19 cellular contexts compared by ENCODE assay signal in the genomic region with DNA sequence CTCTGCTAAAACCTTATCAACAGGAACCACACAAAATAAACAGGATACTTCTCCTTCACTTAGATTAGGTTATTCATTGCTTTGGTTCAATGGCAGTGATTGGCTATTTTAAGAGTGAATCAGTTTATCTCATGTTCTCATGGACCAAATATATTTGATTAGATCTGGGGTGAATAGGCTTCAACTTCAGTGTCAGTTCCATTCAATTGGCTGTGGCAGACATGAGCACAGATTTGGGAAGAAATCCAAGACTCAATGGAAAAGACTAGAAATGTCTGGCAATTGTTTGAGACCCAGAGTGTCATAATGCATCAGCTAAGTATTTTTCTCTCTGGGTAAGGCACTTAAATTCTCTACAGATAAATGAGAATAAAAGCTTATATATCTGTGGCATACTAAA. TPM values are rescaled to one million over a fixed set of nuclear protein-coding genes. Genes with fewer than 3 reads are reported as not detected.
DNase-seq lines count a peak whose midpoint lies in the region; ATAC-seq, FAIRE-seq and TF ChIP-seq lines count a peak whose summit lies in the region.
"Had no signal": no experiment of that assay in that cellular context is flagged by ENCODE, and none has a peak within 500 bp of the region (broad histone marks: within the 10 kb centered on the region; RNA-seq: fewer than 3 reads in every experiment).

No MANE protein-coding gene starts in this region.

- H3K4ac ChIP-seq in mesenchymal stem cell (ENCODE audit: low read depth in 1 of 2, low read length in 2 of 2) = no peak overlapping the region

- H4K8ac ChIP-seq in mesenchymal stem cell (ENCODE audit: low read length) = no peak overlapping the region

- H3K4me3 ChIP-seq in SK-N-SH (ENCODE audit: low read depth in 2 of 2, low read length in 1 of 2) = no peak overlapping the region
- H3K4me3 ChIP-seq in endothelial cell of umbilical vein (replicated peaks in 1 of 3; ENCODE audit: insufficient read depth in 1 of 3, low read depth in 1 of 3, low read length in 3 of 3) = no peak overlapping the region
- H3K4me3 ChIP-seq in mesenchymal stem cell (ENCODE audit: insufficient read depth in 1 of 2, low read depth in 1 of 2, low read length in 2 of 2) = no peak overlapping the region
- H3K4me3 ChIP-seq: BLaER1 had no signal

- DNase-seq in SK-N-SH = no peak
- peak; percentile 1 for DNase-seq in astrocyte of the hippocampus (ENCODE audit: low read depth, low spot score)
- peak; percentile 92 for DNase-seq in endothelial cell of umbilical vein (ENCODE audit: low read depth, low spot score)
- DNase-seq in mesenchymal stem cell = peak; percentile 10
- DNase-seq in left colon = no peak
- no peak for DNase-seq in OCI-M2 (lab: John Stamatoyannopoulos, UW; ENCODE audit: unreplicated experiment)
- DNase-seq: 8988T; CD4-positive, alpha-beta memory T cell; DMS153; DMS79; GF-D8; H9 had no signal

- H4K91ac ChIP-seq in mesenchymal stem cell (ENCODE audit: low read length) = no peak overlapping the region

- no peak overlapping the region for H2AK5ac ChIP-seq in mesenchymal stem cell (ENCODE audit: low read length, severe bottlenecking)

- H3K9ac ChIP-seq in SK-N-SH (no peak overlapping the region), endothelial cell of umbilical vein (replicated peaks; ENCODE audit: extremely low read depth, insufficient read depth, low read length) (no peak overlapping the region), mesenchymal stem cell (ENCODE audit: low read length) (no peak overlapping the region)
- H3K9ac ChIP-seq: BLaER1 had no signal

- H3K79me2 ChIP-seq in SK-N-SH (ENCODE audit: insufficient read depth) (no peaks in the 10 kb centered on the region), endothelial cell of umbilical vein (ENCODE audit: control insufficient read depth, insufficient read depth, low read length) (no peaks in the 10 kb centered on the region)

- no peaks in the 10 kb centered on the region for H3K27me3 ChIP-seq in SK-N-SH (ENCODE audit: insufficient read depth)
- H3K27me3 ChIP-seq in endothelial cell of umbilical vein (ENCODE audit: control insufficient read depth in 2 of 2, insufficient read depth in 2 of 2, low read length in 2 of 2) = no peaks in the 10 kb centered on the region
- no peaks in the 10 kb centered on the region for H3K27me3 ChIP-seq in mesenchymal stem cell (ENCODE audit: control insufficient read depth in 1 of 2, insufficient read depth in 1 of 2, low read length in 2 of 2)
- H3K27me3 ChIP-seq: BLaER1 had no signal

- H2AFZ ChIP-seq in SK-N-SH (ENCODE audit: low read depth) = no peak overlapping the region
- no peak overlapping the region for H2AFZ ChIP-seq in endothelial cell of umbilical vein (ENCODE audit: low read depth, low read length)
- H2AFZ ChIP-seq in mesenchymal stem cell (ENCODE audit: low read depth, low read length) = no peak overlapping the region

- H3K9me3 ChIP-seq in SK-N-SH = no peaks in the 10 kb centered on the region
- H3K9me3 ChIP-seq in endothelial cell of umbilical vein (replicated peaks; ENCODE audit: control insufficient read depth, insufficient read depth, low read length) = no peaks in the 10 kb centered on the region
- H3K9me3 ChIP-seq in mesenchymal stem cell (ENCODE audit: control insufficient read depth, low read length) = no peaks in the 10 kb centered on the region
- H3K9me3 ChIP-seq: BLaER1 had no signal

- no peak overlapping the region for H2BK5ac ChIP-seq in mesenchymal stem cell (ENCODE audit: low read depth, low read length, poor library complexity, severe bottlenecking)

- TF ChIP-seq POLR2A in endothelial cell of umbilical vein (IDR thresholded peaks at IDR 0.05; ENCODE audit: low read depth, low read length) = no peak

- no peak overlapping the region for H2BK12ac ChIP-seq in mesenchymal stem cell (ENCODE audit: low read length in 2 of 2)

- no peak for ATAC-seq in SK-N-SH treated with all-trans-retinoic acid at 6 μM for 48 hours
- no peak for ATAC-seq in left colon
- no peak for ATAC-seq in GM21360 (IDR thresholded peaks at IDR 0.05; ENCODE audit: unreplicated experiment)

- H3K23ac ChIP-seq in mesenchymal stem cell (ENCODE audit: low read length in 2 of 2) = no peak overlapping the region

- no peaks in the 10 kb centered on the region for H3K9me2 ChIP-seq in SK-N-SH

- H3K36me3 ChIP-seq in SK-N-SH (replicated peaks in 1 of 2; ENCODE audit: control insufficient read depth in 1 of 2, insufficient read depth in 2 of 2, low read length in 1 of 2) = no peaks in the 10 kb centered on the region
- H3K36me3 ChIP-seq in endothelial cell of umbilical vein (ENCODE audit: control insufficient read depth in 2 of 2, extremely low read depth in 1 of 2, insufficient read depth in 2 of 2, low read length in 2 of 2) = no peaks in the 10 kb centered on the region
- H3K36me3 ChIP-seq in mesenchymal stem cell (ENCODE audit: control insufficient read depth in 1 of 2, insufficient read depth in 2 of 2, low read depth in 1 of 2, low read length in 2 of 2) = no peaks in the 10 kb centered on the region
- H3K36me3 ChIP-seq: BLaER1 had no signal

- intact Hi-C loops in endothelial cell of umbilical vein (cut with micrococcal nuclease) (no loop called here), left colon (cut with DNase I, micrococcal nuclease) (no loop called here)

- TF ChIP-seq CTCF in SK-N-SH (IDR thresholded peaks at IDR 0.05) (no peak), endothelial cell of umbilical vein (IDR thresholded peaks at IDR 0.05; ENCODE audit: extremely low read depth in 1 of 2, insufficient read depth in 1 of 2, low read depth in 1 of 2, low read length in 2 of 2) (no peak)

- dilution Hi-C loops in endothelial cell of umbilical vein (cut with MboI; ENCODE audit: extremely low pct_ligation_motif_present, low sequenced_read_pairs) = no loop called here

- no peak overlapping the region for H3K14ac ChIP-seq in mesenchymal stem cell (ENCODE audit: low read length in 2 of 2)

- H3K4me1 ChIP-seq in SK-N-SH (ENCODE audit: control insufficient read depth in 1 of 2, insufficient read depth in 2 of 2, low read depth in 1 of 2, low read length in 1 of 2) (no peaks in the 10 kb centered on the region), endothelial cell of umbilical vein (ENCODE audit: control insufficient read depth, extremely low read depth, insufficient read depth, low read length) (peaks cover 4% of the 10 kb centered on the region), mesenchymal stem cell (ENCODE audit: control insufficient read depth, insufficient read depth, low read depth, low read length) (no peaks in the 10 kb centered on the region)
- H3K4me1 ChIP-seq: BLaER1 had no signal

- no peak for TF ChIP-seq RAD21 in SK-N-SH (IDR thresholded peaks at IDR 0.05; ENCODE audit: low read length)

- TF ChIP-seq EP300 in SK-N-SH (IDR thresholded peaks at IDR 0.05; ENCODE audit: borderline replicate concordance in 1 of 2, low read depth in 1 of 2, low read length in 1 of 2) = no peak

- H3K9me1 ChIP-seq in endothelial cell of umbilical vein (replicated peaks; ENCODE audit: control insufficient read depth, extremely low read depth, insufficient read depth, low read length) = no peaks in the 10 kb centered on the region

- no TSS peak for BruUV-seq in endothelial cell of umbilical vein (replicated peaks; lab: Mats Ljungman, UMichigan)

- no peaks in the 10 kb centered on the region for H3K79me1 ChIP-seq in mesenchymal stem cell (replicated peaks; ENCODE audit: low read length, poor library complexity, severe bottlenecking)

- H2BK15ac ChIP-seq in mesenchymal stem cell (ENCODE audit: low read depth, poor library complexity, severe bottlenecking) = no peak overlapping the region

- POLR2A ChIA-PET in SK-N-SH (lab: Yijun Ruan, JAX) (no interaction called here), endothelial cell of umbilical vein (lab: Charles Lee) (no interaction called here)

- no peaks in the 10 kb centered on the region for H4K20me1 ChIP-seq in SK-N-SH (ENCODE audit: insufficient read depth)
- no peaks in the 10 kb centered on the region for H4K20me1 ChIP-seq in endothelial cell of umbilical vein (replicated peaks; ENCODE audit: control insufficient read depth, extremely low read depth, insufficient read depth, low read length)
- H4K20me1 ChIP-seq: BLaER1 had no signal

- no peak for FAIRE-seq in endothelial cell of umbilical vein (lab: Jason Lieb, UNC)
- FAIRE-seq: H1 had no signal

- H3K4me2 ChIP-seq in SK-N-SH = no peak overlapping the region
- no peak overlapping the region for H3K4me2 ChIP-seq in endothelial cell of umbilical vein (ENCODE audit: insufficient read depth, low read length)
- no peak overlapping the region for H3K4me2 ChIP-seq in mesenchymal stem cell (ENCODE audit: low read length, poor library complexity, severe bottlenecking)
- H3K4me2 ChIP-seq: BLaER1 had no signal

- H2BK120ac ChIP-seq in mesenchymal stem cell (ENCODE audit: low read depth, low read length) = no peak overlapping the region

- no peak overlapping the region for H3K27ac ChIP-seq in SK-N-SH (ENCODE audit: low read depth in 2 of 2, low read length in 1 of 2)
- peak overlapping the region; percentile 7 for H3K27ac ChIP-seq in endothelial cell of umbilical vein (ENCODE audit: insufficient read depth, low read depth, low read length)
- H3K27ac ChIP-seq in mesenchymal stem cell (ENCODE audit: low read length, poor library complexity, severe bottlenecking) = no peak overlapping the region
- H3K27ac ChIP-seq: BLaER1, HL-60 had no signal

- CTCF ChIA-PET in SK-N-SH (lab: Yijun Ruan, JAX) = interaction anchor here (0.8 kb wide), 1 partner anchor 1485 kb away, joined by 3 read pairs; no protein-coding TSS in a partner anchor
- CTCF ChIA-PET in endothelial cell of umbilical vein (lab: Charles Lee) = interaction anchor here (1.1 to 1.5 kb wide), 2 partner anchors 11 to 123 kb away, joined by 3 read pairs; no protein-coding TSS in a partner anchor

- H3F3A ChIP-seq in SK-N-SH (replicated peaks; ENCODE audit: insufficient read depth) = no peaks in the 10 kb centered on the region

- no peak overlapping the region for H3K18ac ChIP-seq in mesenchymal stem cell (ENCODE audit: low read depth in 1 of 2, low read length in 2 of 2)

TF ChIP-seq in SK-N-SH treated with all-trans-retinoic acid at 6 μM for 48 hours, 23 proteins besides CTCF, POLR2A, EP300 and RAD21 (continues in another document):
- TF ChIP-seq GLIS3 (CRISPR knock-in tag; IDR thresholded peaks at IDR 0.05) = no peak

RNA-seq across cellular contexts. Expression of gene CDH18, which starts 37.1 kb away (rescaled TPM):
- polyA plus RNA-seq in SK-N-SH (2012; rRNA removed) (6.0 and 8.9 TPM in 2 replicates), endothelial cell of umbilical vein (0.05 and 0.06 TPM in 2 replicates)
- polyA plus RNA-seq in SK-N-SH (2012; cell fraction: cytosol; rRNA removed) = 7.7 and 7.9 TPM in 2 replicates
- polyA plus RNA-seq in SK-N-SH (2012; cell fraction: nucleus; rRNA removed) = 5.2 and 7.8 TPM in 2 replicates
- total RNA-seq in endothelial cell of umbilical vein (not detected in 2 replicates), left colon (not detected)
- 0.07 and 0.10 TPM in 2 replicates for polyA plus RNA-seq in endothelial cell of umbilical vein (2011; cell fraction: cytosol; rRNA removed)
- 0.15 and 0.29 TPM in 2 replicates for polyA plus RNA-seq in endothelial cell of umbilical vein (2011; cell fraction: nucleus; rRNA removed)
- polyA plus RNA-seq in endothelial cell of umbilical vein (2012) = not detected in 2 replicates
- 1.3 and 1.4 TPM in 2 replicates for polyA minus RNA-seq in endothelial cell of umbilical vein
- polyA minus RNA-seq in endothelial cell of umbilical vein (2011; cell fraction: cytosol; rRNA and poly(A)+ RNA removed) = not detected
- polyA minus RNA-seq in endothelial cell of umbilical vein (2011; cell fraction: nucleus; rRNA and poly(A)+ RNA removed) = 0.19 and 0.48 TPM in 2 replicates
- 0.28 TPM for polyA plus RNA-seq in mesenchymal stem cell (2013, experiment 1 of 2)
- polyA plus RNA-seq in mesenchymal stem cell (2013, experiment 2 of 2) = 0.27 TPM
- total RNA-seq: A673; CD4-positive, alpha-beta memory T cell; H9 had no signal
- polyA plus RNA-seq: CD14-positive monocyte; CD4-positive, alpha-beta memory T cell had no signal

Comparison
In these comparisons a context has a peak if more than half of its experiments do, and no peak if none do; other contexts are left out.
1. DNase-seq: peak in astrocyte of the hippocampus (single experiment), endothelial cell of umbilical vein (single experiment) and mesenchymal stem cell (single experiment); none in SK-N-SH (single experiment), left colon (0 of 2) and OCI-M2 (single experiment).